In the genomic region with DNA sequence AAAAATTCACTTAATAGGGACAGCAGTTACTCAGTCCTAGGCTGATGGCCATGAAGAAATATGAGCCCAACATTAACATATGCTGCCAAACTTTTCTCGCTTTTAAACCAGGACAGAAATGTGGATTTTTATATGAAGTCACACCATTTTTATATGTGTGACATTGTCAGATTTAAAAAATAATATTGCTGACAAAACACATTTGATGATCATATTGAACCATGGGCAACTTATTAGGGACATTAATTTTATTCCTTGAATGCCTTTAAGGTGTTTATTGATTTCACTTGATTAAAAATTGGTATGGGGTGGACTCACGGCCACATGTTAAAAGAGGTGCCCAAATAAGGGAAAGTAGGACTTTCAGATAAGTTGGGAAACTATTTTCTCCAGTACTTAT, we compare ENCODE assay signal across 9 cellular contexts.
"Had no signal": no experiment of that assay in that cellular context is flagged by ENCODE, and none has a peak within 500 bp of the region (broad histone marks: within the 10 kb centered on the region; RNA-seq: fewer than 3 reads in every experiment).

No MANE protein-coding gene starts in this region.

- H3K4me3 Mint-ChIP-seq: HFFc6, IgD-negative memory B cell had no signal

- H3K27ac ChIP-seq: GM23248, HL-60 had no signal

- DNase-seq: GM23248, GOT3, H7, HFFc6, KG1 had no signal

- H3K9ac ChIP-seq: GM23248 had no signal

- H3K36me3 Mint-ChIP-seq: IgD-negative memory B cell had no signal

- H3K4me1 ChIP-seq: HAP-1 had no signal

- H3K4me3 ChIP-seq: GM23248, HAP-1 had no signal

- H3K9me3 ChIP-seq: HAP-1 had no signal

- H3K27ac Mint-ChIP-seq: HFFc6 had no signal

- ATAC-seq: HCT116 had no signal

- H3K9me3 Mint-ChIP-seq: HFFc6, IgD-negative memory B cell had no signal

- H2AFZ ChIP-seq: GM23248 had no signal
